Comparison of ENCODE assay signal across 27 cellular contexts in genomic region chrX:134803060-134803459, GRCh38. TPM values are rescaled to one million over a fixed set of nuclear protein-coding genes. Genes with fewer than 3 reads are reported as not detected.
DNase-seq lines count a peak whose midpoint lies in the region; ATAC-seq lines count a peak whose summit lies in the region.
"Had no signal": no experiment of that assay in that cellular context is flagged by ENCODE, and none has a peak within 500 bp of the region (broad histone marks: within the 10 kb centered on the region; RNA-seq: fewer than 3 reads in every experiment).

No MANE protein-coding gene starts in this region.

- H3K36me3 ChIP-seq in HUES6 (ENCODE audit: control insufficient read depth, insufficient read depth, low read length): no peaks in the 10 kb centered on the region
- no peaks in the 10 kb centered on the region for H3K36me3 ChIP-seq in iPS-20b (ENCODE audit: insufficient read depth, low read depth, low read length)
- H3K36me3 ChIP-seq: BLaER1, breast epithelium, left lung, neutrophil, upper lobe of right lung, WERI-Rb-1 had no signal

- H3K27ac ChIP-seq in HUES6 (ENCODE audit: low read depth, low read length) (peak overlapping the region; percentile 47), iPS-20b (ENCODE audit: low read length) (peak overlapping the region; percentile 65)
- H3K27ac ChIP-seq: BLaER1, breast epithelium, KMS-11, left lung, neutrophil, psoas muscle, upper lobe of right lung, WERI-Rb-1 had no signal

- no peaks in the 10 kb centered on the region for H3K9me3 Mint-ChIP-seq in activated T-helper 17 cell treated with anti-CD3 and anti-CD28 coated beads, Interleukin-2, amount 50 U/mL, for 72 hours
- H3K9me3 Mint-ChIP-seq: activated CD4-positive, alpha-beta T cell treated with anti-CD3 and anti-CD28 coated beads, Interleukin-2, amount 10 ng/mL, durations not matched to agents 7 days and 5 days; activated naive CD4-positive, alpha-beta T cell treated with anti-CD3 and anti-CD28 coated beads, Interleukin-2, amount 50 U/mL, for 72 hours; activated T-helper 1 cell treated with anti-CD3 and anti-CD28 coated beads, Interleukin-12 subunit alpha, Interleukin-12 subunit beta, Interleukin-2, Interleukin-4 antibody, amounts not matched to agents 30 ng/mL and 10 ng/mL and 1 ng/mL, durations not matched to agents 14 hours and 24 hours and 36 hours; stimulated activated naive B cell treated with anti-CD40 and anti-IgM and Interleukin-4, amounts not matched to agents 10 μg/mL and 1 μg/mL and 100 μg/mL, for 72 hours had no signal

- H3K4me1 ChIP-seq in HUES6 (ENCODE audit: control insufficient read depth, insufficient read depth, low read length) (peaks cover 35% of the 10 kb centered on the region), iPS-20b (ENCODE audit: insufficient read depth, low read length) (peaks cover 24% of the 10 kb centered on the region; the same call in 1 of the 2 replicates)
- H3K4me1 ChIP-seq: BLaER1, breast epithelium, left lung, psoas muscle, upper lobe of right lung had no signal

- H3K27ac Mint-ChIP-seq in activated T-helper 17 cell treated with anti-CD3 and anti-CD28 coated beads, Interleukin-2, amount 50 U/mL, for 72 hours: peak overlapping the region; percentile 86
- H3K27ac Mint-ChIP-seq: stimulated activated naive B cell treated with anti-CD40 and anti-IgM and Interleukin-4, amounts not matched to agents 10 μg/mL and 1 μg/mL and 100 μg/mL, for 72 hours had no signal

- no peak overlapping the region for H3K9ac ChIP-seq in HUES6 (ENCODE audit: low read length)
- H3K9ac ChIP-seq in iPS-20b (ENCODE audit: low read depth, low read length): peak overlapping the region; percentile 59; the same call in 1 of the 2 replicates
- H3K9ac ChIP-seq: BLaER1, KMS-11 had no signal

- DNase-seq in ELF-1 (ENCODE audit: low read depth, low spot score) (peak; percentile 35), epidermal melanocyte (ENCODE audit: insufficient read length, low spot score) (no peak)
- DNase-seq: DND-41; effector CD8-positive, alpha-beta T cell; left lung; mesenchymal stem cell; MM.1S; NCI-H1417 treated with DMSO at 0.1 percent for 48 hours; NCI-H446; psoas muscle; stimulated activated naive B cell treated with anti-CD40 and anti-IgM and Interleukin-4, amounts not matched to agents 10 μg/mL and 1 μg/mL and 100 μg/mL, for 72 hours; T-helper 9 cell; upper lobe of right lung; WERI-Rb-1 had no signal

- peaks cover 11% of the 10 kb centered on the region for H3K4me1 Mint-ChIP-seq in activated T-helper 17 cell treated with anti-CD3 and anti-CD28 coated beads, Interleukin-2, amount 50 U/mL, for 72 hours

- no peak overlapping the region for H3K4me3 ChIP-seq in HUES6 (ENCODE audit: low read depth, low read length)
- H3K4me3 ChIP-seq in iPS-20b (ENCODE audit: low read length): 0 out of 2 replicates have a peak overlapping the region, but pooled peaks have one; percentile 37
- H3K4me3 ChIP-seq: BLaER1, breast epithelium, left lung, psoas muscle, upper lobe of right lung had no signal

- peaks cover 6% of the 10 kb centered on the region for H3K36me3 Mint-ChIP-seq in activated T-helper 17 cell treated with anti-CD3 and anti-CD28 coated beads, Interleukin-2, amount 50 U/mL, for 72 hours (ENCODE audit: low read depth)
- H3K36me3 Mint-ChIP-seq: stimulated activated naive B cell treated with anti-CD40 and anti-IgM and Interleukin-4, amounts not matched to agents 10 μg/mL and 1 μg/mL and 100 μg/mL, for 72 hours had no signal

- H3K4me3 Mint-ChIP-seq in activated T-helper 17 cell treated with anti-CD3 and anti-CD28 coated beads, Interleukin-2, amount 50 U/mL, for 72 hours: no peak overlapping the region
- H3K4me3 Mint-ChIP-seq: activated CD4-positive, alpha-beta T cell treated with anti-CD3 and anti-CD28 coated beads, Interleukin-2, amount 10 ng/mL, durations not matched to agents 7 days and 5 days; activated T-helper 1 cell treated with anti-CD3 and anti-CD28 coated beads, Interleukin-12 subunit alpha, Interleukin-12 subunit beta, Interleukin-2, Interleukin-4 antibody, amounts not matched to agents 30 ng/mL and 10 ng/mL and 1 ng/mL, durations not matched to agents 14 hours and 24 hours and 36 hours; stimulated activated naive B cell treated with anti-CD40 and anti-IgM and Interleukin-4, amounts not matched to agents 10 μg/mL and 1 μg/mL and 100 μg/mL, for 72 hours had no signal

- H3K27me3 ChIP-seq in HUES6 (ENCODE audit: control insufficient read depth, insufficient read depth, low read length) (no peaks in the 10 kb centered on the region), iPS-20b (ENCODE audit: insufficient read depth, low read length) (no peaks in the 10 kb centered on the region)
- H3K27me3 ChIP-seq: left lung, neutrophil, upper lobe of right lung had no signal

- no peak for ATAC-seq in activated T-helper 17 cell treated with anti-CD3 and anti-CD28 coated beads, Interleukin-2, amount 50 U/mL, for 72 hours (replicated peaks)
- ATAC-seq in esophagus mucosa: no peak
- ATAC-seq in HG02981 (IDR thresholded peaks at IDR 0.05; ENCODE audit: unreplicated experiment): no peak
- ATAC-seq: left lung, psoas muscle, Right ventricle myocardium inferior, upper lobe of right lung had no signal

- H3K9me3 ChIP-seq in HUES6 (ENCODE audit: control insufficient read depth, insufficient read depth, low read depth, low read length) (no peaks in the 10 kb centered on the region), iPS-20b (ENCODE audit: insufficient read depth, low read depth, low read length) (no peaks in the 10 kb centered on the region)
- H3K9me3 ChIP-seq: BLaER1, breast epithelium, left lung, neutrophil, psoas muscle, upper lobe of right lung had no signal

- H3K27me3 Mint-ChIP-seq in activated T-helper 17 cell treated with anti-CD3 and anti-CD28 coated beads, Interleukin-2, amount 50 U/mL, for 72 hours: no peaks in the 10 kb centered on the region
- H3K27me3 Mint-ChIP-seq: activated CD4-positive, alpha-beta T cell treated with anti-CD3 and anti-CD28 coated beads, Interleukin-2, amount 10 ng/mL, durations not matched to agents 7 days and 5 days; stimulated activated naive B cell treated with anti-CD40 and anti-IgM and Interleukin-4, amounts not matched to agents 10 μg/mL and 1 μg/mL and 100 μg/mL, for 72 hours had no signal

RNA-seq across cellular contexts. Expression of gene PABIR2, which starts 6.1 kb away (rescaled TPM):
- 10 to 100 TPM; 46.1 to 52.1 TPM for total RNA-seq in activated T-helper 17 cell treated with anti-CD3 and anti-CD28 coated beads, Interleukin-2, amount 50 U/mL, for 72 hours
- 12.4 TPM for total RNA-seq in esophagus mucosa
